28 cellular contexts compared by ENCODE assay signal in genomic region chr15:74297867-74298266, GRCh38.
"Had no signal": no experiment of that assay in that cellular context is flagged by ENCODE, and none has a peak within 500 bp of the region (broad histone marks: within the 10 kb centered on the region; RNA-seq: fewer than 3 reads in every experiment).

No MANE protein-coding gene starts in this region.

- H3K27me3 ChIP-seq: adrenal gland, ascending aorta, SJCRH30 had no signal

- H3K9me3 ChIP-seq: adrenal gland, ascending aorta, body of pancreas, SJCRH30 had no signal

- H3K4me3 Mint-ChIP-seq: activated CD8-positive, alpha-beta T cell treated with anti-CD3 and anti-CD28 coated beads for 36 hours; activated naive CD8-positive, alpha-beta T cell treated with anti-CD3 and anti-CD28 coated beads, Interleukin-2, amount 10 ng/mL, durations not matched to agents 7 days and 5 days; activated T-cell treated with anti-CD3 and anti-CD28 coated beads, Interleukin-2, amount 50 U/mL, for 72 hours; T-helper 17 cell had no signal

- H3K36me3 ChIP-seq: adrenal gland, ascending aorta, SJCRH30 had no signal

- DNase-seq: activated CD4-positive, alpha-beta T cell treated with anti-CD3 and anti-CD28 coated beads for 4 hours; activated CD8-positive, alpha-beta memory T cell treated with anti-CD3 and anti-CD28 coated beads, Interleukin-2, amount 50 U/mL, for 4 hours; activated CD8-positive, alpha-beta T cell treated with anti-CD3 and anti-CD28 coated beads for 36 hours; activated naive CD4-positive, alpha-beta T cell treated with anti-CD3 and anti-CD28 coated beads, Interleukin-2, amount 50 U/mL, for 16 hours; activated naive CD8-positive, alpha-beta T cell treated with anti-CD3 and anti-CD28 coated beads, Interleukin-2, amount 10 ng/mL, durations not matched to agents 7 days and 5 days; activated T-cell treated with anti-CD3 and anti-CD28 coated beads, Interleukin-2, amount 50 U/mL, for 72 hours; adrenal gland; body of pancreas; central memory CD4-positive, alpha-beta T cell; IMR-90; Kasumi-1; KBM-7; NCI-H1092 treated with DMSO at 0.1 percent for 48 hours; NCI-H1417 treated with DMSO at 0.1 percent for 48 hours; NCI-H1694; NCI-H2029; NCI-H2107; NCI-H2171 treated with DMSO at 0.1 percent for 48 hours; NCI-H226; NCI-H510A; NCI-H526 treated with DMSO at 0.1 percent for 48 hours; NCI-H82; Right ventricle myocardium superior; SJCRH30; T-helper 17 cell had no signal

- ATAC-seq: activated CD4-positive, CD25-positive, alpha-beta regulatory T cell treated with anti-CD3 and anti-CD28 coated beads, Interleukin-2, amount 50 U/mL, for 24 hours; activated CD8-positive, alpha-beta T cell treated with anti-CD3 and anti-CD28 coated beads for 36 hours; activated T-cell treated with anti-CD3 and anti-CD28 coated beads, Interleukin-2, amount 50 U/mL, for 72 hours; body of pancreas; T-helper 17 cell had no signal

- H3K4me3 ChIP-seq: adrenal gland, ascending aorta, body of pancreas, SJCRH30 had no signal

- H3K4me1 ChIP-seq: ascending aorta, body of pancreas had no signal

- H3K9me3 Mint-ChIP-seq: activated CD8-positive, alpha-beta T cell treated with anti-CD3 and anti-CD28 coated beads for 36 hours; activated naive CD8-positive, alpha-beta T cell treated with anti-CD3 and anti-CD28 coated beads, Interleukin-2, amount 10 ng/mL, durations not matched to agents 7 days and 5 days had no signal

- H3K36me3 Mint-ChIP-seq: activated naive CD8-positive, alpha-beta T cell treated with anti-CD3 and anti-CD28 coated beads, Interleukin-2, amount 10 ng/mL, durations not matched to agents 7 days and 5 days had no signal

- H3K27ac Mint-ChIP-seq: activated CD8-positive, alpha-beta T cell treated with anti-CD3 and anti-CD28 coated beads for 36 hours; activated naive CD8-positive, alpha-beta T cell treated with anti-CD3 and anti-CD28 coated beads, Interleukin-2, amount 10 ng/mL, durations not matched to agents 7 days and 5 days; activated T-cell treated with anti-CD3 and anti-CD28 coated beads, Interleukin-2, amount 50 U/mL, for 72 hours; T-helper 17 cell had no signal

- H3K27ac ChIP-seq: adrenal gland, ascending aorta, body of pancreas, SJCRH30, VCaP had no signal
